ENCODE assay signal across 17 cellular contexts in genomic region chr1:8752411-8752810, GRCh38.
DNase-seq lines count a peak whose midpoint lies in the region; ATAC-seq, FAIRE-seq and TF ChIP-seq lines count a peak whose summit lies in the region.
"Had no signal": no experiment of that assay in that cellular context is flagged by ENCODE, and none has a peak within 500 bp of the region (broad histone marks: within the 10 kb centered on the region; RNA-seq: fewer than 3 reads in every experiment).

No MANE protein-coding gene starts in this region.

- H3K4me3 ChIP-seq in pancreas, result no peak overlapping the region
- H3K4me3 ChIP-seq in esophagus squamous epithelium, result no peak overlapping the region
- H3K4me3 ChIP-seq: A549 had no signal

- POLR2A ChIA-PET in activated CD4-positive, alpha-beta T cell treated with anti-CD3 and anti-CD28 coated beads, Interleukin-2, amount 10 ng/mL, durations not matched to agents 7 days and 5 days (lab: Charles Lee), result interaction anchor here (0.5 kb wide), 1 partner anchor 16 kb away, joined by 3 read pairs; no protein-coding TSS in a partner anchor

- H3K4me1 Mint-ChIP-seq in activated CD4-positive, alpha-beta T cell treated with anti-CD3 and anti-CD28 coated beads, Interleukin-2, amount 10 ng/mL, durations not matched to agents 7 days and 5 days, result peaks cover 27% of the 10 kb centered on the region
- H3K4me1 Mint-ChIP-seq in stimulated activated naive CD8-positive, alpha-beta T cell treated with anti-CD3 and anti-CD28 coated beads, Interleukin-15, amount 100 ng/mL, for 72 hours, result peaks cover 21% of the 10 kb centered on the region

- intact Hi-C loops in pancreas (cut with DNase I), result no loop called here
- intact Hi-C loops in esophagus squamous epithelium (cut with DNase I), result no loop called here

- no peaks in the 10 kb centered on the region for H3K9me3 ChIP-seq in pancreas
- H3K9me3 ChIP-seq in esophagus squamous epithelium, result no peaks in the 10 kb centered on the region
- H3K9me3 ChIP-seq: A549 had no signal

- peak; percentile 53 for FAIRE-seq in pancreas (lab: Jason Lieb, UNC)
- FAIRE-seq: A549, GM18507 had no signal

- H3K27me3 Mint-ChIP-seq in activated CD4-positive, alpha-beta T cell treated with anti-CD3 and anti-CD28 coated beads, Interleukin-2, amount 10 ng/mL, durations not matched to agents 7 days and 5 days, result no peaks in the 10 kb centered on the region
- no peaks in the 10 kb centered on the region for H3K27me3 Mint-ChIP-seq in stimulated activated naive CD8-positive, alpha-beta T cell treated with anti-CD3 and anti-CD28 coated beads, Interleukin-15, amount 100 ng/mL, for 72 hours

- TF ChIP-seq CTCF in pancreas (IDR thresholded peaks at IDR 0.05) (no peak), esophagus squamous epithelium (IDR thresholded peaks at IDR 0.05) (no peak)

- H3K36me3 ChIP-seq in pancreas (no peaks in the 10 kb centered on the region), esophagus squamous epithelium (no peaks in the 10 kb centered on the region)

- CTCF ChIA-PET in activated CD4-positive, alpha-beta T cell treated with anti-CD3 and anti-CD28 coated beads, Interleukin-2, amount 10 ng/mL, durations not matched to agents 7 days and 5 days (lab: Charles Lee), result interaction anchor here (0.9 to 1.1 kb wide), 2 partner anchors 96 to 253 kb away, joined by 3 read pairs; no protein-coding TSS in a partner anchor

- no peak for DNase-seq in activated CD4-positive, alpha-beta T cell treated with anti-CD3 and anti-CD28 coated beads, Interleukin-2, amount 10 ng/mL, durations not matched to agents 7 days and 5 days
- no peak for DNase-seq in activated CD4-positive, alpha-beta T cell treated with anti-CD3 and anti-CD28 coated beads, Interleukin-2, amount 50 U/mL, for 1 hour
- no peak for DNase-seq in stimulated activated naive CD8-positive, alpha-beta T cell treated with anti-CD3 and anti-CD28 coated beads, Interleukin-15, amount 100 ng/mL, for 72 hours
- no peak for DNase-seq in stimulated activated naive CD8-positive, alpha-beta T cell treated with anti-CD3 and anti-CD28 coated beads, Interleukin-15, Interleukin-2, amounts not matched to agents 100 U/mL and 50 U/mL, for 24 hours
- DNase-seq in amniotic epithelial cell (ENCODE audit: low read depth), result peak; percentile 51
- no peak for DNase-seq in pancreas
- DNase-seq in esophagus squamous epithelium (lab: John Stamatoyannopoulos, UW), result no peak
- DNase-seq in HUDEP-2 (lab: John Stamatoyannopoulos, UW; ENCODE audit: unreplicated experiment in 76 of 76), result no peak
- DNase-seq: H7, IMR-90, NCI-H1417, NCI-H2029, NCI-H510A had no signal

- H3K27ac ChIP-seq in pancreas (no peak overlapping the region), esophagus squamous epithelium (no peak overlapping the region)
- H3K27ac ChIP-seq: A549, C4-2B had no signal

- H3K4me1 ChIP-seq in pancreas (peaks cover 0 to 7% (median 0%) of the 10 kb centered on the region in 3 donors), esophagus squamous epithelium (peaks cover 0 to 10% (median 0%) of the 10 kb centered on the region in 3 donors)
- H3K4me1 ChIP-seq: A549 had no signal

- no peaks in the 10 kb centered on the region for H3K9me3 Mint-ChIP-seq in activated CD4-positive, alpha-beta T cell treated with anti-CD3 and anti-CD28 coated beads, Interleukin-2, amount 10 ng/mL, durations not matched to agents 7 days and 5 days
- H3K9me3 Mint-ChIP-seq in stimulated activated naive CD8-positive, alpha-beta T cell treated with anti-CD3 and anti-CD28 coated beads, Interleukin-15, amount 100 ng/mL, for 72 hours, result no peaks in the 10 kb centered on the region

- WGBS in pancreas, 2 donors, result 80 to 82% methylated on average over 2 of the region's 2 CpGs
- 84 to 89% methylated on average over 2 of the region's 2 CpGs for WGBS in esophagus squamous epithelium, 2 donors

- H3K36me3 Mint-ChIP-seq in activated CD4-positive, alpha-beta T cell treated with anti-CD3 and anti-CD28 coated beads, Interleukin-2, amount 10 ng/mL, durations not matched to agents 7 days and 5 days (ENCODE audit: low read depth), result peaks cover 6% of the 10 kb centered on the region

- no peak for TF ChIP-seq POLR2A in esophagus squamous epithelium (IDR thresholded peaks at IDR 0.05)

- no peak for ATAC-seq in stimulated activated naive CD8-positive, alpha-beta T cell treated with anti-CD3 and anti-CD28 coated beads, Interleukin-15, amount 100 ng/mL, for 72 hours
- ATAC-seq in stimulated activated naive CD8-positive, alpha-beta T cell treated with anti-CD3 and anti-CD28 coated beads, Interleukin-15, Interleukin-2, amounts not matched to agents 100 U/mL and 50 U/mL, for 24 hours, result no peak
- no peak for ATAC-seq in pancreas
- ATAC-seq: A549, Panc1 had no signal

- H3K27me3 ChIP-seq in pancreas (no peaks in the 10 kb centered on the region), esophagus squamous epithelium (no peaks in the 10 kb centered on the region)

- H3K4me3 Mint-ChIP-seq in activated CD4-positive, alpha-beta T cell treated with anti-CD3 and anti-CD28 coated beads, Interleukin-2, amount 10 ng/mL, durations not matched to agents 7 days and 5 days, result peak overlapping the region; percentile 25
- peak overlapping the region; percentile 24 to 39 for H3K4me3 Mint-ChIP-seq in stimulated activated naive CD8-positive, alpha-beta T cell treated with anti-CD3 and anti-CD28 coated beads, Interleukin-15, amount 100 ng/mL, for 72 hours

- peak overlapping the region; percentile 81 for H3K27ac Mint-ChIP-seq in activated CD4-positive, alpha-beta T cell treated with anti-CD3 and anti-CD28 coated beads, Interleukin-2, amount 10 ng/mL, durations not matched to agents 7 days and 5 days
- peak overlapping the region in 1 of 2 donors; percentile 77 for H3K27ac Mint-ChIP-seq in stimulated activated naive CD8-positive, alpha-beta T cell treated with anti-CD3 and anti-CD28 coated beads, Interleukin-15, amount 100 ng/mL, for 72 hours
